Comparison of ENCODE assay signal across 1 cellular context in genomic region chr17:80948091-80948960, GRCh38.
TF ChIP-seq lines count a peak whose summit lies in the region.

No MANE protein-coding gene starts in this region.

TF ChIP-seq in WTC11, 78 proteins besides CTCF, POLR2A, EP300 and RAD21 (continued from another document):
- no peak for TF ChIP-seq AFF4 (CRISPR knock-in tag; IDR thresholded peaks at IDR 0.05; ENCODE audit: borderline replicate concordance)
- no peak for TF ChIP-seq ZNF396 (CRISPR knock-in tag; IDR thresholded peaks at IDR 0.05; ENCODE audit: borderline replicate concordance)
- TF ChIP-seq, protein P1, sequence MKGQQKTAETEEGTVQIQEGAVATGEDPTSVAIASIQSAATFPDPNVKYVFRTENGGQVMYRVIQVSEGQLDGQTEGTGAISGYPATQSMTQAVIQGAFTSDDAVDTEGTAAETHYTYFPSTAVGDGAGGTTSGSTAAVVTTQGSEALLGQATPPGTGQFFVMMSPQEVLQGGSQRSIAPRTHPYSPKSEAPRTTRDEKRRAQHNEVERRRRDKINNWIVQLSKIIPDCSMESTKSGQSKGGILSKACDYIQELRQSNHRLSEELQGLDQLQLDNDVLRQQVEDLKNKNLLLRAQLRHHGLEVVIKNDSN (CRISPR knock-in tag; IDR thresholded peaks at IDR 0.05) = no peak
- no peak for TF ChIP-seq GRHL2 (CRISPR knock-in tag; IDR thresholded peaks at IDR 0.05; ENCODE audit: insufficient replicate concordance, severe bottlenecking)
- no peak for TF ChIP-seq ZNF219 (CRISPR knock-in tag; IDR thresholded peaks at IDR 0.05; ENCODE audit: borderline replicate concordance)
- TF ChIP-seq RORB (CRISPR knock-in tag; IDR thresholded peaks at IDR 0.05) = no peak
- TF ChIP-seq SMAD3 (CRISPR knock-in tag; IDR thresholded peaks at IDR 0.05; ENCODE audit: borderline replicate concordance) = no peak
